ENCODE assay signal across 12 cellular contexts in the genomic region with DNA sequence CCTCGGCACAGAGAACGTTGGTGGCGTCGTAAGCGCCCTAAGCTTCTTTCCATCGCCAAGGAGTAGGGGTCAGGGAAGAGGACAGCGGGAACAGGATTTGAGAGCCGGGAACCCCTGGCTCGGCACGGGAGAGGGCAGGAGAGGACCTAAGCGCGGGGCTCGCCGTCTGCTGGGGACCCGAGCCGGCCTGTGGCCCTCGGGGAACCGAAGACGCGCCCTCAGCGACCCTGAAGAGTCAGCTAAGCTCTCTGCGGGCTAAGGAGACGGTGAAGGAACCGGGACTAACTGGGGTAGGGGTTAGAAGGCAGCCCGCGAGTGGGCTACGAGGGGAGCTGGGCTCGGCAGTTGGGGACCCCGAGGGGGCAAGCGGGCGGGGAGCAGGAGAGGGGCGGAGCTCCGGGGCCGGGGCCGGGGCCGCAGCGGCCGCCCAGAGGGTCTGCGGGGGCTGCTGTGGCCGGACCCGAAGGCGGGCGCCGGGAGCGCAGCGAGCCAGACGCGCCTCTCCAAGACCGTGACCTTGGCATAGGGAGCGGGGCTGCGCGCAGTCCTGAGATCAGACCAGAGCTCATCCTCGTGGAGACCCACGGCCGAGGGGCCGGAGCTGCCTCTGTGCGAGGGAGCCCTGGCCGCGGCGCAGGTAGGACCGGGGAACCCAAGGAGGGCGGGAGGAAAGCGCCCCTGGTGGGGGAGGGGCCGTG. TPM values are rescaled to one million over a fixed set of nuclear protein-coding genes. Genes with fewer than 3 reads are reported as not detected.
DNase-seq lines count a peak whose midpoint lies in the region; ATAC-seq and TF ChIP-seq lines count a peak whose summit lies in the region.
"Had no signal": no experiment of that assay in that cellular context is flagged by ENCODE, and none has a peak within 500 bp of the region (broad histone marks: within the 10 kb centered on the region; RNA-seq: fewer than 3 reads in every experiment).

No MANE protein-coding gene starts in this region.

- H3K27me3 ChIP-seq in liver (ENCODE audit: control insufficient read depth in 4 of 4, insufficient read depth in 4 of 4, low read length in 3 of 4) = peaks cover 3 to 5% (median 4%) of the 10 kb centered on the region in 4 donors
- peaks cover 0 to 18% (median 5%) of the 10 kb centered on the region in 4 donors for H3K27me3 ChIP-seq in upper lobe of left lung
- H3K27me3 ChIP-seq: BLaER1 treated with 17β-estradiol and CSF1 and Interleukin-3, amounts not matched to agents 10 nM and 100 nM had no signal

- TF ChIP-seq POLR2A in upper lobe of left lung (IDR thresholded peaks at IDR 0.05) = no peak

- peak overlapping the region; percentile 74 to 83 (median 82) for H3K4me3 Mint-ChIP-seq in brain

- H3K36me3 ChIP-seq in liver (ENCODE audit: control insufficient read depth in 4 of 4, insufficient read depth in 3 of 4, low read depth in 1 of 4, low read length in 3 of 4) (no peaks in the 10 kb centered on the region), upper lobe of left lung (no peaks in the 10 kb centered on the region)
- H3K36me3 ChIP-seq: BLaER1 treated with 17β-estradiol and CSF1 and Interleukin-3, amounts not matched to agents 10 nM and 100 nM; tibial nerve had no signal

- H3K4me1 ChIP-seq in liver (ENCODE audit: control insufficient read depth in 4 of 4, insufficient read depth in 4 of 4, low read length in 3 of 4) = peaks cover 3 to 7% (median 5%) of the 10 kb centered on the region in 4 donors
- H3K4me1 ChIP-seq in upper lobe of left lung = peaks cover 3 to 15% (median 9%) of the 10 kb centered on the region in 4 donors
- H3K4me1 ChIP-seq: BLaER1 treated with 17β-estradiol and CSF1 and Interleukin-3, amounts not matched to agents 10 nM and 100 nM had no signal

- no peak for ATAC-seq in Right ventricle myocardium inferior
- ATAC-seq in Right ventricle myocardium superior (ENCODE audit: poor library complexity) = no peak
- ATAC-seq in upper lobe of left lung (ENCODE audit: low FRiP score in 2 of 2) = peak in 1 of 2 donors; percentile 37
- ATAC-seq in HG02840 (IDR thresholded peaks at IDR 0.05; ENCODE audit: low FRiP score, unreplicated experiment) = no peak
- ATAC-seq in GM18517 (IDR thresholded peaks at IDR 0.05; ENCODE audit: unreplicated experiment) = no peak

- TF ChIP-seq RAD21 in liver (IDR thresholded peaks at IDR 0.05) = no peak

- intact Hi-C loops in Right ventricle myocardium inferior (cut with DNase I) = no loop called here
- intact Hi-C loops in Right ventricle myocardium superior (cut with DNase I) = no loop called here

- 5% methylated on average over 64 of the region's 64 CpGs for WGBS in liver
- 2 to 3% methylated on average over 19 to 55 of the region's 64 CpGs for WGBS in upper lobe of left lung, 2 donors

- H3K4me1 Mint-ChIP-seq in brain = peaks cover 7% of the 10 kb centered on the region

- peaks cover 0 to 3% (median 0%) of the 10 kb centered on the region in 4 donors for H3K9me3 ChIP-seq in liver (ENCODE audit: control insufficient read depth in 4 of 4, low read length in 3 of 4)
- H3K9me3 ChIP-seq in upper lobe of left lung = no peaks in the 10 kb centered on the region
- H3K9me3 ChIP-seq: tibial nerve had no signal

- TF ChIP-seq CTCF in brain (conservative IDR thresholded peaks at IDR 0.05) (no peak), liver (IDR thresholded peaks at IDR 0.05; ENCODE audit: low read depth, low read length, missing input control) (no peak), upper lobe of left lung (IDR thresholded peaks at IDR 0.05) (no peak)

- no peak overlapping the region for H3K9ac ChIP-seq in liver (ENCODE audit: low read depth in 1 of 2, low read length in 2 of 2)
- H3K9ac ChIP-seq: BLaER1 treated with 17β-estradiol and CSF1 and Interleukin-3, amounts not matched to agents 10 nM and 100 nM had no signal

- H3K9me3 Mint-ChIP-seq in brain = peaks cover 0 to 5% (median 0%) of the 10 kb centered on the region in 5 experiments

- DNase-seq in Right ventricle myocardium inferior (ENCODE audit: missing footprints) = peak; percentile 67
- no peak for DNase-seq in Right ventricle myocardium superior
- peak in 1 of 2 donors; percentile 74 for DNase-seq in upper lobe of left lung
- DNase-seq in DMS114 treated with DMSO at 0.1 percent for 48 hours (lab: John Stamatoyannopoulos, UW; ENCODE audit: unreplicated experiment) = no peak
- DNase-seq: NCI-H1105 treated with DMSO at 0.1 percent for 48 hours had no signal

- peaks cover 88% of the 10 kb centered on the region for H3K27me3 Mint-ChIP-seq in brain

- no peak overlapping the region for H3K27ac Mint-ChIP-seq in brain

- H3K36me3 Mint-ChIP-seq in brain = no peaks in the 10 kb centered on the region

- no peak for TF ChIP-seq EP300 in upper lobe of left lung (IDR thresholded peaks at IDR 0.05)

- H3K27ac ChIP-seq in liver (ENCODE audit: low read depth in 1 of 2, low read length in 2 of 2) (no peak overlapping the region), upper lobe of left lung (no peak overlapping the region)
- H3K27ac ChIP-seq: BLaER1 treated with 17β-estradiol and CSF1 and Interleukin-3, amounts not matched to agents 10 nM and 100 nM; tibial nerve had no signal

- H3K4me3 ChIP-seq in liver (ENCODE audit: low read depth in 1 of 3, low read length in 3 of 3) = peak overlapping the region in 2 of 3 donors; percentile 17 to 39
- H3K4me3 ChIP-seq in upper lobe of left lung = peak overlapping the region in 3 of 4 donors; percentile 18 to 35 (median 21)
- H3K4me3 ChIP-seq: BLaER1 treated with 17β-estradiol and CSF1 and Interleukin-3, amounts not matched to agents 10 nM and 100 nM had no signal

TF ChIP-seq in liver, 16 proteins besides CTCF, POLR2A, EP300 and RAD21:
- TF ChIP-seq SP1 (IDR thresholded peaks at IDR 0.05) = no peak
- TF ChIP-seq YY1 (IDR thresholded peaks at IDR 0.05) = no peak
- TF ChIP-seq JUND (IDR thresholded peaks at IDR 0.05) = no peak
- TF ChIP-seq TAF1 (conservative IDR thresholded peaks at IDR 0.05) = no peak
- TF ChIP-seq HNF4G (IDR thresholded peaks at IDR 0.05) = no peak
- TF ChIP-seq NR2F2 (IDR thresholded peaks at IDR 0.05) = no peak
- TF ChIP-seq, protein P1, sequence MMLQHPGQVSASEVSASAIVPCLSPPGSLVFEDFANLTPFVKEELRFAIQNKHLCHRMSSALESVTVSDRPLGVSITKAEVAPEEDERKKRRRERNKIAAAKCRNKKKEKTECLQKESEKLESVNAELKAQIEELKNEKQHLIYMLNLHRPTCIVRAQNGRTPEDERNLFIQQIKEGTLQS (IDR thresholded peaks at IDR 0.05) = no peak
- TF ChIP-seq, protein P2, sequence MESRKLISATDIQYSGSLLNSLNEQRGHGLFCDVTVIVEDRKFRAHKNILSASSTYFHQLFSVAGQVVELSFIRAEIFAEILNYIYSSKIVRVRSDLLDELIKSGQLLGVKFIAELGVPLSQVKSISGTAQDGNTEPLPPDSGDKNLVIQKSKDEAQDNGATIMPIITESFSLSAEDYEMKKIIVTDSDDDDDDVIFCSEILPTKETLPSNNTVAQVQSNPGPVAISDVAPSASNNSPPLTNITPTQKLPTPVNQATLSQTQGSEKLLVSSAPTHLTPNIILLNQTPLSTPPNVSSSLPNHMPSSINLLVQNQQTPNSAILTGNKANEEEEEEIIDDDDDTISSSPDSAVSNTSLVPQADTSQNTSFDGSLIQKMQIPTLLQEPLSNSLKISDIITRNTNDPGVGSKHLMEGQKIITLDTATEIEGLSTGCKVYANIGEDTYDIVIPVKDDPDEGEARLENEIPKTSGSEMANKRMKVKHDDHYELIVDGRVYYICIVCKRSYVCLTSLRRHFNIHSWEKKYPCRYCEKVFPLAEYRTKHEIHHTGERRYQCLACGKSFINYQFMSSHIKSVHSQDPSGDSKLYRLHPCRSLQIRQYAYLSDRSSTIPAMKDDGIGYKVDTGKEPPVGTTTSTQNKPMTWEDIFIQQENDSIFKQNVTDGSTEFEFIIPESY (IDR thresholded peaks at IDR 0.05) = no peak
- TF ChIP-seq RXRA (IDR thresholded peaks at IDR 0.05) = no peak
- TF ChIP-seq HNF4A (conservative IDR thresholded peaks at IDR 0.05) = no peak
- TF ChIP-seq, protein P3, sequence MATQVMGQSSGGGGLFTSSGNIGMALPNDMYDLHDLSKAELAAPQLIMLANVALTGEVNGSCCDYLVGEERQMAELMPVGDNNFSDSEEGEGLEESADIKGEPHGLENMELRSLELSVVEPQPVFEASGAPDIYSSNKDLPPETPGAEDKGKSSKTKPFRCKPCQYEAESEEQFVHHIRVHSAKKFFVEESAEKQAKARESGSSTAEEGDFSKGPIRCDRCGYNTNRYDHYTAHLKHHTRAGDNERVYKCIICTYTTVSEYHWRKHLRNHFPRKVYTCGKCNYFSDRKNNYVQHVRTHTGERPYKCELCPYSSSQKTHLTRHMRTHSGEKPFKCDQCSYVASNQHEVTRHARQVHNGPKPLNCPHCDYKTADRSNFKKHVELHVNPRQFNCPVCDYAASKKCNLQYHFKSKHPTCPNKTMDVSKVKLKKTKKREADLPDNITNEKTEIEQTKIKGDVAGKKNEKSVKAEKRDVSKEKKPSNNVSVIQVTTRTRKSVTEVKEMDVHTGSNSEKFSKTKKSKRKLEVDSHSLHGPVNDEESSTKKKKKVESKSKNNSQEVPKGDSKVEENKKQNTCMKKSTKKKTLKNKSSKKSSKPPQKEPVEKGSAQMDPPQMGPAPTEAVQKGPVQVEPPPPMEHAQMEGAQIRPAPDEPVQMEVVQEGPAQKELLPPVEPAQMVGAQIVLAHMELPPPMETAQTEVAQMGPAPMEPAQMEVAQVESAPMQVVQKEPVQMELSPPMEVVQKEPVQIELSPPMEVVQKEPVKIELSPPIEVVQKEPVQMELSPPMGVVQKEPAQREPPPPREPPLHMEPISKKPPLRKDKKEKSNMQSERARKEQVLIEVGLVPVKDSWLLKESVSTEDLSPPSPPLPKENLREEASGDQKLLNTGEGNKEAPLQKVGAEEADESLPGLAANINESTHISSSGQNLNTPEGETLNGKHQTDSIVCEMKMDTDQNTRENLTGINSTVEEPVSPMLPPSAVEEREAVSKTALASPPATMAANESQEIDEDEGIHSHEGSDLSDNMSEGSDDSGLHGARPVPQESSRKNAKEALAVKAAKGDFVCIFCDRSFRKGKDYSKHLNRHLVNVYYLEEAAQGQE (IDR thresholded peaks at IDR 0.05) = no peak
- TF ChIP-seq, protein P4, sequence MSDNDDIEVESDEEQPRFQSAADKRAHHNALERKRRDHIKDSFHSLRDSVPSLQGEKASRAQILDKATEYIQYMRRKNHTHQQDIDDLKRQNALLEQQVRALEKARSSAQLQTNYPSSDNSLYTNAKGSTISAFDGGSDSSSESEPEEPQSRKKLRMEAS (IDR thresholded peaks at IDR 0.05) = no peak
- no peak for TF ChIP-seq GABPA (IDR thresholded peaks at IDR 0.05 in 1 of 2, conservative IDR thresholded peaks at IDR 0.05 in 1 of 2)
- TF ChIP-seq EGR1 (IDR thresholded peaks at IDR 0.05; ENCODE audit: low read depth in 2 of 2) = no peak
- TF ChIP-seq FOXA1 (IDR thresholded peaks at IDR 0.05) = no peak
- TF ChIP-seq FOXA2 (IDR thresholded peaks at IDR 0.05) = no peak

RNA-seq across cellular contexts. Expression of a gene that starts 0.6 kb away (rescaled TPM):
- total RNA-seq in Right ventricle myocardium inferior = not detected
- total RNA-seq in Right ventricle myocardium superior = not detected
- not detected for polyA plus RNA-seq in brain (ENCODE audit: insufficient read depth, low read depth, low replicate concordance)
- total RNA-seq in liver = under 1 TPM; 0.05 to 0.17 TPM
- polyA plus RNA-seq in liver = under 1 TPM; 0.12 to 0.29 TPM
- total RNA-seq in upper lobe of left lung = under 1 TPM in 1 of 6 donors, not detected in 5; 0.10 TPM
- total RNA-seq: SK-MEL-5 had no signal
